ENCODE assay signal across 24 cellular contexts in the genomic region with DNA sequence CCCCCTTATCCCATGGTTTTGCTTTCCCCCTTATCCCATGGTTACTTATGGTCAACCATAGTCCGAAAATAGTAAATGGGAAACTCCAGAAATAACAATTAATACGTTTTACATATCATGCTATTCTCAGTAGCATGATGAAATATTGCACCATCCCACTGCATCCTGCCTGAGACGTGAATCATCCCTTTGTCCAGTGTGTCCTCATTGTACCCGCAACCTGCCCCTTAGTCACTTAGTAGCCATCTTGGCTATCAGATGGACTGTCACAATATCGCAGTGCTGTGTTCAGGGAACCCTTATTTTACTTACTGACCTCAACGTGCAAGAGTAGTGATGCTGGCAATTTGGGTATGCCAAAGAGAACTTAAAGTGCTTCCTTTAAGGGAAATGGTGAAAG. TPM values are rescaled to one million over a fixed set of nuclear protein-coding genes. Genes with fewer than 3 reads are reported as not detected.
DNase-seq lines count a peak whose midpoint lies in the region; ATAC-seq, FAIRE-seq and TF ChIP-seq lines count a peak whose summit lies in the region.
"Had no signal": no experiment of that assay in that cellular context is flagged by ENCODE, and none has a peak within 500 bp of the region (broad histone marks: within the 10 kb centered on the region; RNA-seq: fewer than 3 reads in every experiment).

No MANE protein-coding gene starts in this region.

- FAIRE-seq in frontal cortex (lab: Jason Lieb, UNC): no peak

- H3K27ac ChIP-seq in GM23248 (no peak overlapping the region), mammary epithelial cell (ENCODE audit: insufficient read depth, low read depth, low read length) (no peak overlapping the region)
- H3K27ac ChIP-seq: ascending aorta; BLaER1 treated with 17β-estradiol and CSF1 and Interleukin-3, amounts not matched to agents 10 nM and 100 nM; heart left ventricle; neutrophil; thoracic aorta; WERI-Rb-1 had no signal

- H3K9me3 Mint-ChIP-seq in activated CD4-positive, alpha-beta memory T cell treated with anti-CD3 and anti-CD28 coated beads for 36 hours: no peaks in the 10 kb centered on the region

- H3K4me3 Mint-ChIP-seq in activated CD4-positive, alpha-beta memory T cell treated with anti-CD3 and anti-CD28 coated beads for 36 hours: no peak overlapping the region
- H3K4me3 Mint-ChIP-seq: activated T-helper 17 cell treated with anti-CD3 and anti-CD28 coated beads, Interleukin-2, amount 50 U/mL, for 72 hours had no signal

- BruUV-seq in mammary epithelial cell (replicated peaks; lab: Mats Ljungman, UMichigan): no TSS peak

- no peaks in the 10 kb centered on the region for H3F3A ChIP-seq in GM23248 (ENCODE audit: insufficient read depth)

- POLR2A ChIA-PET in activated CD4-positive, alpha-beta memory T cell treated with anti-CD3 and anti-CD28 coated beads for 36 hours (lab: Charles Lee): no interaction called here

- H3K9me2 ChIP-seq in GM23248 (ENCODE audit: insufficient read depth): no peaks in the 10 kb centered on the region
- H3K9me2 ChIP-seq: SK-N-SH had no signal

- dilution Hi-C loops in mammary epithelial cell (cut with HindIII; ENCODE audit: low sequenced_read_pairs): no loop called here

- peaks cover 10% of the 10 kb centered on the region for H3K27me3 Mint-ChIP-seq in activated CD4-positive, alpha-beta memory T cell treated with anti-CD3 and anti-CD28 coated beads for 36 hours

- in situ Hi-C loops in GM23248 (cut with MboI): no loop called here
- in situ Hi-C loops in mammary epithelial cell (cut with MboI; ENCODE audit: low sequenced_read_pairs in 2 of 2): no loop called here

- H3K4me1 ChIP-seq in GM23248 (ENCODE audit: insufficient read depth): no peaks in the 10 kb centered on the region
- no peaks in the 10 kb centered on the region for H3K4me1 ChIP-seq in mammary epithelial cell (ENCODE audit: insufficient read depth, low read length)
- H3K4me1 ChIP-seq: ascending aorta; BLaER1 treated with 17β-estradiol and CSF1 and Interleukin-3, amounts not matched to agents 10 nM and 100 nM; heart left ventricle had no signal

- intact Hi-C loops in mammary epithelial cell (cut with micrococcal nuclease): no loop called here
- intact Hi-C loops in activated CD4-positive, alpha-beta memory T cell treated with anti-CD3 and anti-CD28 coated beads for 36 hours (cut with micrococcal nuclease): no loop called here

- no peaks in the 10 kb centered on the region for H3K36me3 Mint-ChIP-seq in activated CD4-positive, alpha-beta memory T cell treated with anti-CD3 and anti-CD28 coated beads for 36 hours

- WGBS in GM23248 (ENCODE audit: low coverage in 1 of 2, low lambda C conversion rate in 2 of 2, missing lambda C conversion rate in 2 of 2), 2 experiments: 55 to 56% methylated on average over 6 of the region's 6 CpGs
- 61% methylated on average over 6 of the region's 6 CpGs for WGBS in mammary epithelial cell (ENCODE audit: low coverage, missing lambda C conversion rate)

- no peaks in the 10 kb centered on the region for H4K20me1 ChIP-seq in GM23248 (ENCODE audit: insufficient read depth)
- H4K20me1 ChIP-seq in mammary epithelial cell (ENCODE audit: insufficient read depth, low read length): no peaks in the 10 kb centered on the region
- H4K20me1 ChIP-seq: BLaER1 treated with 17β-estradiol and CSF1 and Interleukin-3, amounts not matched to agents 10 nM and 100 nM had no signal

- DNase-seq in A172 (ENCODE audit: low spot score) (peak; percentile 45), GM23248 (peak; percentile 23), OCI-M1 (lab: John Stamatoyannopoulos, UW) (peak; percentile 31), mammary epithelial cell (peak; percentile 36), frontal cortex (ENCODE audit: low spot score in 2 of 2) (no peak)
- DNase-seq in activated CD4-positive, alpha-beta memory T cell treated with anti-CD3 and anti-CD28 coated beads for 36 hours: no peak
- no peak for DNase-seq in stimulated activated CD4-positive, alpha-beta T cell treated with anti-CD3 and anti-CD28 coated beads, Interleukin-2, amount 100 ng/mL, for 48 hours
- DNase-seq: activated CD4-positive, alpha-beta T cell treated with anti-CD3 and anti-CD28 coated beads, Interleukin-2, amount 50 U/mL, for 1 hour; heart left ventricle; MM.1S; NCI-H2171; NCI-H526; SK-N-SH; stimulated activated CD4-positive, alpha-beta T cell treated with anti-CD3 and anti-CD28 coated beads, Interleukin-4, amount 100 ng/mL, for 4 hours; stimulated activated naive CD4-positive, alpha-beta T cell; T-helper 2 cell; WERI-Rb-1 had no signal

- H3K4me2 ChIP-seq in GM23248 (ENCODE audit: unreplicated experiment) (no peak overlapping the region), mammary epithelial cell (ENCODE audit: insufficient read depth, low read depth, low read length) (no peak overlapping the region)
- H3K4me2 ChIP-seq: SK-N-SH had no signal

- H3K27me3 ChIP-seq in GM23248 (replicated peaks; ENCODE audit: insufficient read depth) (peaks cover 6% of the 10 kb centered on the region), mammary epithelial cell (ENCODE audit: insufficient read depth, low read length) (no peaks in the 10 kb centered on the region)
- H3K27me3 ChIP-seq: ascending aorta; BLaER1 treated with 17β-estradiol and CSF1 and Interleukin-3, amounts not matched to agents 10 nM and 100 nM; heart left ventricle; neutrophil had no signal

- H3K4me3 ChIP-seq in GM23248: no peak overlapping the region
- no peak overlapping the region for H3K4me3 ChIP-seq in mammary epithelial cell (replicated peaks in 1 of 3; ENCODE audit: insufficient read depth in 1 of 3, low read depth in 2 of 3, low read length in 3 of 3)
- H3K4me3 ChIP-seq: ascending aorta; BLaER1 treated with 17β-estradiol and CSF1 and Interleukin-3, amounts not matched to agents 10 nM and 100 nM; heart left ventricle; thoracic aorta had no signal

- no peak for ATAC-seq in HG03354 (IDR thresholded peaks at IDR 0.05; ENCODE audit: poor library complexity, severe bottlenecking, unreplicated experiment)
- ATAC-seq: activated naive CD4-positive, alpha-beta T cell treated with anti-CD3 and anti-CD28 coated beads, Interleukin-2, amount 50 U/mL, for 72 hours; activated T-helper 17 cell treated with anti-CD3 and anti-CD28 coated beads, Interleukin-2, amount 50 U/mL, for 72 hours; heart left ventricle had no signal

- H3K9ac ChIP-seq in GM23248 (no peak overlapping the region), mammary epithelial cell (ENCODE audit: insufficient read depth, low read length) (no peak overlapping the region)
- H3K9ac ChIP-seq: BLaER1 treated with 17β-estradiol and CSF1 and Interleukin-3, amounts not matched to agents 10 nM and 100 nM; SK-N-SH had no signal

- no peak for TF ChIP-seq CTCF in mammary epithelial cell (conservative IDR thresholded peaks at IDR 0.05 in 1 of 2, IDR thresholded peaks at IDR 0.05 in 1 of 2; ENCODE audit: extremely low read depth in 1 of 2, insufficient read depth in 1 of 2, low read depth in 1 of 2, low read length in 2 of 2)

- H3K9me3 ChIP-seq in GM23248 (ENCODE audit: low read depth): no peaks in the 10 kb centered on the region
- peaks cover 2% of the 10 kb centered on the region for H3K9me3 ChIP-seq in mammary epithelial cell (replicated peaks; ENCODE audit: insufficient read depth, low read length)
- H3K9me3 ChIP-seq: ascending aorta; BLaER1 treated with 17β-estradiol and CSF1 and Interleukin-3, amounts not matched to agents 10 nM and 100 nM; heart left ventricle; neutrophil; SK-N-SH; thoracic aorta had no signal

- no peaks in the 10 kb centered on the region for H3K4me1 Mint-ChIP-seq in activated CD4-positive, alpha-beta memory T cell treated with anti-CD3 and anti-CD28 coated beads for 36 hours (ENCODE audit: low read depth)
- H3K4me1 Mint-ChIP-seq: activated T-helper 17 cell treated with anti-CD3 and anti-CD28 coated beads, Interleukin-2, amount 50 U/mL, for 72 hours had no signal

- H3K79me2 ChIP-seq in GM23248 (ENCODE audit: insufficient read depth) (no peaks in the 10 kb centered on the region), mammary epithelial cell (ENCODE audit: insufficient read depth, low read length) (no peaks in the 10 kb centered on the region)

- H2AFZ ChIP-seq in GM23248 (no peak overlapping the region), mammary epithelial cell (ENCODE audit: low read depth, low read length) (no peak overlapping the region)

- H3K27ac Mint-ChIP-seq in activated CD4-positive, alpha-beta memory T cell treated with anti-CD3 and anti-CD28 coated beads for 36 hours: no peak overlapping the region
- H3K27ac Mint-ChIP-seq: activated naive CD4-positive, alpha-beta T cell treated with anti-CD3 and anti-CD28 coated beads, Interleukin-2, amount 50 U/mL, for 72 hours; activated T-helper 17 cell treated with anti-CD3 and anti-CD28 coated beads, Interleukin-2, amount 50 U/mL, for 72 hours had no signal

- CTCF ChIA-PET in mammary epithelial cell (lab: Charles Lee; ENCODE audit: low non-redundant PET): no interaction called here
- CTCF ChIA-PET in activated CD4-positive, alpha-beta memory T cell treated with anti-CD3 and anti-CD28 coated beads for 36 hours (lab: Charles Lee): no interaction called here

- no peaks in the 10 kb centered on the region for H3K36me3 ChIP-seq in GM23248 (ENCODE audit: low read depth)
- H3K36me3 ChIP-seq in mammary epithelial cell (ENCODE audit: insufficient read depth, low read length): no peaks in the 10 kb centered on the region
- H3K36me3 ChIP-seq: ascending aorta; BLaER1 treated with 17β-estradiol and CSF1 and Interleukin-3, amounts not matched to agents 10 nM and 100 nM; heart left ventricle; neutrophil; thoracic aorta; WERI-Rb-1 had no signal

RNA-seq across cellular contexts. Expression of gene NBEA, which starts 10.5 kb away (rescaled TPM):
- total RNA-seq in A172 (2014; rRNA removed; shearing (Covaris generic)): 2.0 and 2.5 TPM in 2 replicates
- 3.7 and 5.7 TPM in 2 replicates for total RNA-seq in GM23248 (2014; rRNA removed; shearing (Covaris generic))
- polyA plus RNA-seq in GM23248 (2016; fragmentation: Nextera tagmentation; extraction: Ambion mirVana): 1.8 and 1.9 TPM in 2 replicates
- 10 to 100 TPM in 1 of 2 donors, under 1 TPM in 1; 0.42 to 11.8 TPM for total RNA-seq in mammary epithelial cell
- 0.16 TPM for polyA plus RNA-seq in mammary epithelial cell
- 0.21 TPM for polyA minus RNA-seq in mammary epithelial cell
- under 1 TPM; 0.26 to 0.29 TPM for total RNA-seq in activated CD4-positive, alpha-beta memory T cell treated with anti-CD3 and anti-CD28 coated beads for 36 hours
- 209 TPM for total RNA-seq in frontal cortex

Comparison
In these comparisons a context has a peak if more than half of its experiments do, and no peak if none do; other contexts are left out.
1. DNase-seq: peak in A172 (single experiment), GM23248 (single experiment), OCI-M1 (single experiment) and mammary epithelial cell (single experiment); none in activated CD4-positive, alpha-beta memory T cell treated with anti-CD3 and anti-CD28 coated beads for 36 hours (single experiment), stimulated activated CD4-positive, alpha-beta T cell treated with anti-CD3 and anti-CD28 coated beads, Interleukin-2, amount 100 ng/mL, for 48 hours (0 of 2) and frontal cortex (0 of 2).
2. RNA of gene NBEA, which starts 10.5 kb away (total RNA-seq): 209 TPM in frontal cortex (single experiment); 0.42 to 11.8 TPM in mammary epithelial cell, 3.7 to 5.7 TPM in GM23248, 2.0 to 2.5 TPM in A172 and 0.26 to 0.29 TPM in activated CD4-positive, alpha-beta memory T cell treated with anti-CD3 and anti-CD28 coated beads for 36 hours; every median in the first group is over 10 times any median in the second.